Comparison of ENCODE assay signal across 12 cellular contexts in the genomic region with DNA sequence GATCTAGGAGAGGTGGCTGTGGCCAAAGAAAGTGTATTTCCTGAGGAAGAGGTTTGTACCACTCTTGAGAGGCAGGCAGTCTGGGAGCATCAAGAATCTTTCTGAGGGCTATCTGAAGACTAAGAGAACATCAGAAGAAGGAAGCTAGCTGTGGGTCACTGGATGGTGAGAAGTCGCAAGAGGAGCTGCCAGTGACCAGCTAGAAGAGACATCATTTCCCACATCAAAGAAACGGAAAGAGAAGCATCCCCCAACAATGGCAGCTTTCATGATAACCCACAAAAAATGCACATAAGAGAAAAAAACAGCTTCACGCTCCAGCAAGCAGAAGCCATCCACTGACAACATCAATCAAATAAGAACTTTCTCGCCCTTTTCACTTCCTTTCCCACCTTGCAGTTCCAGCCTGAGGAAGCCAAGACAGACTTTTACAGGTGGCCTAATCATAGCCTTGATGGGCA. TPM values are rescaled to one million over a fixed set of nuclear protein-coding genes. Genes with fewer than 3 reads are reported as not detected.
DNase-seq lines count a peak whose midpoint lies in the region; ATAC-seq and TF ChIP-seq lines count a peak whose summit lies in the region.
"Had no signal": no experiment of that assay in that cellular context is flagged by ENCODE, and none has a peak within 500 bp of the region (broad histone marks: within the 10 kb centered on the region; RNA-seq: fewer than 3 reads in every experiment).

No MANE protein-coding gene starts in this region.

- TF ChIP-seq CTCF in lower lobe of right lung (IDR thresholded peaks at IDR 0.05), result no peak
- no peak for TF ChIP-seq CTCF in esophagus squamous epithelium (IDR thresholded peaks at IDR 0.05)

- no peak overlapping the region for H3K4me2 ChIP-seq in mesendoderm (ENCODE audit: low read length)

- H3K79me1 ChIP-seq in mesendoderm (ENCODE audit: low read length), result no peaks in the 10 kb centered on the region

- H3K27ac ChIP-seq in mesendoderm (ENCODE audit: low read depth, low read length) (no peak overlapping the region), lower lobe of right lung (no peak overlapping the region), esophagus squamous epithelium (no peak overlapping the region)
- H3K27ac ChIP-seq: epithelial cell of prostate, thoracic aorta had no signal

- no peaks in the 10 kb centered on the region for H3K79me2 ChIP-seq in mesendoderm (ENCODE audit: control insufficient read depth, insufficient read depth, low read length)

- H2BK15ac ChIP-seq in mesendoderm (replicated peaks; ENCODE audit: low read depth), result no peak overlapping the region

- intact Hi-C loops in lower lobe of right lung (cut with DNase I), result no loop called here
- intact Hi-C loops in esophagus squamous epithelium (cut with DNase I), result no loop called here

- no peak overlapping the region for H3K4ac ChIP-seq in mesendoderm (ENCODE audit: low read depth, low read length)

- DNase-seq in mesendoderm (no peak), lower lobe of right lung (no peak), NCI-H1105 (lab: John Stamatoyannopoulos, UW) (no peak), esophagus squamous epithelium (lab: John Stamatoyannopoulos, UW) (no peak)
- DNase-seq: mesenchymal stem cell had no signal

- no peak overlapping the region for H3K4me3 ChIP-seq in mesendoderm (ENCODE audit: low read length)
- no peak overlapping the region for H3K4me3 ChIP-seq in lower lobe of right lung
- no peak overlapping the region for H3K4me3 ChIP-seq in esophagus squamous epithelium
- H3K4me3 ChIP-seq: K562, thoracic aorta had no signal

- H3K56ac ChIP-seq in mesendoderm (ENCODE audit: low read length), result peak overlapping the region; percentile 28

- H4K8ac ChIP-seq in mesendoderm (ENCODE audit: low read depth, low read length), result no peak overlapping the region

- H3K9ac ChIP-seq in mesendoderm (ENCODE audit: low read length), result no peak overlapping the region

- H2BK5ac ChIP-seq in mesendoderm (ENCODE audit: low read length), result no peak overlapping the region

- no peak overlapping the region for H2AK5ac ChIP-seq in mesendoderm (ENCODE audit: low read length)

- no peak overlapping the region for H3K23ac ChIP-seq in mesendoderm (ENCODE audit: low read length)

- no peak overlapping the region for H4K5ac ChIP-seq in mesendoderm (ENCODE audit: low read length)

- ATAC-seq in GM18861 (IDR thresholded peaks at IDR 0.05; ENCODE audit: unreplicated experiment), result peak; percentile 69
- ATAC-seq in GM21619 (IDR thresholded peaks at IDR 0.05; ENCODE audit: unreplicated experiment), result peak; percentile 74
- peak; percentile 82 for ATAC-seq in HG03571 (IDR thresholded peaks at IDR 0.05; ENCODE audit: unreplicated experiment)
- no peak for ATAC-seq in HG03196 (IDR thresholded peaks at IDR 0.05; ENCODE audit: unreplicated experiment)
- no peak for ATAC-seq in lower lobe of right lung
- ATAC-seq: K562 had no signal

- H3K27me3 ChIP-seq in mesendoderm (ENCODE audit: insufficient read depth, low read length, poor library complexity) (peaks cover 2% of the 10 kb centered on the region), lower lobe of right lung (ENCODE audit: low read depth) (no peaks in the 10 kb centered on the region), esophagus squamous epithelium (no peaks in the 10 kb centered on the region)

- H3K9me3 ChIP-seq in lower lobe of right lung (no peaks in the 10 kb centered on the region), esophagus squamous epithelium (no peaks in the 10 kb centered on the region)
- H3K9me3 ChIP-seq: thoracic aorta had no signal

- no CpG with 5 or more reads among the region's 4 CpGs for WGBS in mesendoderm (ENCODE audit: extremely low coverage, insufficient coverage, low lambda C conversion rate)
- WGBS in esophagus squamous epithelium, 2 donors, result 58 to 75% methylated on average over 4 of the region's 4 CpGs

- H3K18ac ChIP-seq in mesendoderm (ENCODE audit: low read length), result no peak overlapping the region

- H2BK120ac ChIP-seq in mesendoderm (ENCODE audit: low read depth, low read length), result no peak overlapping the region

- H3K36me3 ChIP-seq in mesendoderm (ENCODE audit: control insufficient read depth, insufficient read depth, low read length), result no peaks in the 10 kb centered on the region
- no peaks in the 10 kb centered on the region for H3K36me3 ChIP-seq in lower lobe of right lung
- H3K36me3 ChIP-seq in esophagus squamous epithelium, result no peaks in the 10 kb centered on the region
- H3K36me3 ChIP-seq: thoracic aorta had no signal

- H3K4me1 ChIP-seq in mesendoderm (ENCODE audit: control insufficient read depth, low read depth, low read length), result no peaks in the 10 kb centered on the region
- no peaks in the 10 kb centered on the region for H3K4me1 ChIP-seq in lower lobe of right lung
- H3K4me1 ChIP-seq in esophagus squamous epithelium, result no peaks in the 10 kb centered on the region

- TF ChIP-seq POLR2A in esophagus squamous epithelium (IDR thresholded peaks at IDR 0.05), result no peak

RNA-seq across cellular contexts. Expression of a gene that starts 25.0 kb away (rescaled TPM):
- polyA plus RNA-seq in mesendoderm (2013, experiment 1 of 2), result 29.9 TPM
- 30.9 TPM for polyA plus RNA-seq in mesendoderm (2013, experiment 2 of 2)
- 12.9 TPM for total RNA-seq in lower lobe of right lung
- total RNA-seq in esophagus squamous epithelium, result 10 to 100 TPM in 2 of 4 donors, 1 to 10 TPM in 2; 8.6 to 14.6 (median 11.2) TPM

Comparison
In these comparisons a context has a peak if more than half of its experiments do, and no peak if none do; other contexts are left out.
1. ATAC-seq: peak in GM18861 (single experiment), GM21619 (single experiment) and HG03571 (single experiment); none in HG03196 (single experiment) and lower lobe of right lung (0 of 2).